In genomic region chr2:225667465-225667864, GRCh38 we compare ENCODE assay signal across 1 cellular context.
A peak's percentile ranks its signal among the peaks of the same experiment; 100 is the strongest.
TF ChIP-seq lines count a peak whose summit lies in the region.

No MANE protein-coding gene starts in this region.

TF ChIP-seq in H1, 55 proteins besides CTCF, POLR2A, EP300 and RAD21 (continued from another document):
- TF ChIP-seq RBBP5 (IDR thresholded peaks at IDR 0.05; ENCODE audit: borderline replicate concordance, low read depth, low read length) (no peak), BCL11A (IDR thresholded peaks at IDR 0.05; ENCODE audit: low read depth in 2 of 2, low read length in 2 of 2) (no peak), JUND (IDR thresholded peaks at IDR 0.05; ENCODE audit: low read length) (peak; percentile 65; the same call in 1 of the 2 replicates), ASH2L (IDR thresholded peaks at IDR 0.05; ENCODE audit: low read length) (no peak), USF2 (IDR thresholded peaks at IDR 0.05; ENCODE audit: low read length) (no peak), SP4 (IDR thresholded peaks at IDR 0.05; ENCODE audit: low read length) (no peak), CBX5 (IDR thresholded peaks at IDR 0.05; ENCODE audit: low read depth, low read length) (no peak), POU5F1 (IDR thresholded peaks at IDR 0.05; ENCODE audit: low read depth, low read length) (0 out of 2 replicates have a peak, but pooled peaks have one; percentile 7), JUN (IDR thresholded peaks at IDR 0.05; ENCODE audit: low read depth, low read length) (no peak)
- TF ChIP-seq, protein P1, sequence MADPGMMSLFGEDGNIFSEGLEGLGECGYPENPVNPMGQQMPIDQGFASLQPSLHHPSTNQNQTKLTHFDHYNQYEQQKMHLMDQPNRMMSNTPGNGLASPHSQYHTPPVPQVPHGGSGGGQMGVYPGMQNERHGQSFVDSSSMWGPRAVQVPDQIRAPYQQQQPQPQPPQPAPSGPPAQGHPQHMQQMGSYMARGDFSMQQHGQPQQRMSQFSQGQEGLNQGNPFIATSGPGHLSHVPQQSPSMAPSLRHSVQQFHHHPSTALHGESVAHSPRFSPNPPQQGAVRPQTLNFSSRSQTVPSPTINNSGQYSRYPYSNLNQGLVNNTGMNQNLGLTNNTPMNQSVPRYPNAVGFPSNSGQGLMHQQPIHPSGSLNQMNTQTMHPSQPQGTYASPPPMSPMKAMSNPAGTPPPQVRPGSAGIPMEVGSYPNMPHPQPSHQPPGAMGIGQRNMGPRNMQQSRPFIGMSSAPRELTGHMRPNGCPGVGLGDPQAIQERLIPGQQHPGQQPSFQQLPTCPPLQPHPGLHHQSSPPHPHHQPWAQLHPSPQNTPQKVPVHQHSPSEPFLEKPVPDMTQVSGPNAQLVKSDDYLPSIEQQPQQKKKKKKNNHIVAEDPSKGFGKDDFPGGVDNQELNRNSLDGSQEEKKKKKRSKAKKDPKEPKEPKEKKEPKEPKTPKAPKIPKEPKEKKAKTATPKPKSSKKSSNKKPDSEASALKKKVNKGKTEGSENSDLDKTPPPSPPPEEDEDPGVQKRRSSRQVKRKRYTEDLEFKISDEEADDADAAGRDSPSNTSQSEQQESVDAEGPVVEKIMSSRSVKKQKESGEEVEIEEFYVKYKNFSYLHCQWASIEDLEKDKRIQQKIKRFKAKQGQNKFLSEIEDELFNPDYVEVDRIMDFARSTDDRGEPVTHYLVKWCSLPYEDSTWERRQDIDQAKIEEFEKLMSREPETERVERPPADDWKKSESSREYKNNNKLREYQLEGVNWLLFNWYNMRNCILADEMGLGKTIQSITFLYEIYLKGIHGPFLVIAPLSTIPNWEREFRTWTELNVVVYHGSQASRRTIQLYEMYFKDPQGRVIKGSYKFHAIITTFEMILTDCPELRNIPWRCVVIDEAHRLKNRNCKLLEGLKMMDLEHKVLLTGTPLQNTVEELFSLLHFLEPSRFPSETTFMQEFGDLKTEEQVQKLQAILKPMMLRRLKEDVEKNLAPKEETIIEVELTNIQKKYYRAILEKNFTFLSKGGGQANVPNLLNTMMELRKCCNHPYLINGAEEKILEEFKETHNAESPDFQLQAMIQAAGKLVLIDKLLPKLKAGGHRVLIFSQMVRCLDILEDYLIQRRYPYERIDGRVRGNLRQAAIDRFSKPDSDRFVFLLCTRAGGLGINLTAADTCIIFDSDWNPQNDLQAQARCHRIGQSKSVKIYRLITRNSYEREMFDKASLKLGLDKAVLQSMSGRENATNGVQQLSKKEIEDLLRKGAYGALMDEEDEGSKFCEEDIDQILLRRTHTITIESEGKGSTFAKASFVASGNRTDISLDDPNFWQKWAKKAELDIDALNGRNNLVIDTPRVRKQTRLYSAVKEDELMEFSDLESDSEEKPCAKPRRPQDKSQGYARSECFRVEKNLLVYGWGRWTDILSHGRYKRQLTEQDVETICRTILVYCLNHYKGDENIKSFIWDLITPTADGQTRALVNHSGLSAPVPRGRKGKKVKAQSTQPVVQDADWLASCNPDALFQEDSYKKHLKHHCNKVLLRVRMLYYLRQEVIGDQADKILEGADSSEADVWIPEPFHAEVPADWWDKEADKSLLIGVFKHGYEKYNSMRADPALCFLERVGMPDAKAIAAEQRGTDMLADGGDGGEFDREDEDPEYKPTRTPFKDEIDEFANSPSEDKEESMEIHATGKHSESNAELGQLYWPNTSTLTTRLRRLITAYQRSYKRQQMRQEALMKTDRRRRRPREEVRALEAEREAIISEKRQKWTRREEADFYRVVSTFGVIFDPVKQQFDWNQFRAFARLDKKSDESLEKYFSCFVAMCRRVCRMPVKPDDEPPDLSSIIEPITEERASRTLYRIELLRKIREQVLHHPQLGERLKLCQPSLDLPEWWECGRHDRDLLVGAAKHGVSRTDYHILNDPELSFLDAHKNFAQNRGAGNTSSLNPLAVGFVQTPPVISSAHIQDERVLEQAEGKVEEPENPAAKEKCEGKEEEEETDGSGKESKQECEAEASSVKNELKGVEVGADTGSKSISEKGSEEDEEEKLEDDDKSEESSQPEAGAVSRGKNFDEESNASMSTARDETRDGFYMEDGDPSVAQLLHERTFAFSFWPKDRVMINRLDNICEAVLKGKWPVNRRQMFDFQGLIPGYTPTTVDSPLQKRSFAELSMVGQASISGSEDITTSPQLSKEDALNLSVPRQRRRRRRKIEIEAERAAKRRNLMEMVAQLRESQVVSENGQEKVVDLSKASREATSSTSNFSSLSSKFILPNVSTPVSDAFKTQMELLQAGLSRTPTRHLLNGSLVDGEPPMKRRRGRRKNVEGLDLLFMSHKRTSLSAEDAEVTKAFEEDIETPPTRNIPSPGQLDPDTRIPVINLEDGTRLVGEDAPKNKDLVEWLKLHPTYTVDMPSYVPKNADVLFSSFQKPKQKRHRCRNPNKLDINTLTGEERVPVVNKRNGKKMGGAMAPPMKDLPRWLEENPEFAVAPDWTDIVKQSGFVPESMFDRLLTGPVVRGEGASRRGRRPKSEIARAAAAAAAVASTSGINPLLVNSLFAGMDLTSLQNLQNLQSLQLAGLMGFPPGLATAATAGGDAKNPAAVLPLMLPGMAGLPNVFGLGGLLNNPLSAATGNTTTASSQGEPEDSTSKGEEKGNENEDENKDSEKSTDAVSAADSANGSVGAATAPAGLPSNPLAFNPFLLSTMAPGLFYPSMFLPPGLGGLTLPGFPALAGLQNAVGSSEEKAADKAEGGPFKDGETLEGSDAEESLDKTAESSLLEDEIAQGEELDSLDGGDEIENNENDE (IDR thresholded peaks at IDR 0.05; ENCODE audit: insufficient replicate concordance, low read length) = no peak
- TF ChIP-seq, protein P2, sequence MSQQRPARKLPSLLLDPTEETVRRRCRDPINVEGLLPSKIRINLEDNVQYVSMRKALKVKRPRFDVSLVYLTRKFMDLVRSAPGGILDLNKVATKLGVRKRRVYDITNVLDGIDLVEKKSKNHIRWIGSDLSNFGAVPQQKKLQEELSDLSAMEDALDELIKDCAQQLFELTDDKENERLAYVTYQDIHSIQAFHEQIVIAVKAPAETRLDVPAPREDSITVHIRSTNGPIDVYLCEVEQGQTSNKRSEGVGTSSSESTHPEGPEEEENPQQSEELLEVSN (IDR thresholded peaks at IDR 0.05) = no peak
